Comparison of ENCODE assay signal across 1 cellular context in the genomic region with DNA sequence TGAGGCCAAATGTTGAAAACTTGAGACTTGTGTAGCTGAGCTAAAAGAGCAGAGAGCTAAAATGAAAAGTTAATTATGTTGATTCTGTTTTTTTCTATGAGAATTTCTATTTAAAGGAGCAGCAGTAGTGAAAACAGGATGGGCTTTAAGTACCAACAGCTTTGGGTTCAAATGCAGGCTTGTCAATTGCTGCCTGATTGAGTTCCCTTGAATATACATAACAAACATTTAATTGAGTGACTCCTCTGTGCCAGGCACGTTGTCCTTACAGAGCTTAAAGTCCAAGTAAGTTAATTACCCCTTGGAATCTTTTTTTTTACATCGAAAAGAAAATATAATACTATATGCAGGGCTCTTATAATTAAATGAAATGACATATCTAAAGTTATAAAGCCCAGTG.
TF ChIP-seq lines count a peak whose summit lies in the region.

No MANE protein-coding gene starts in this region.

TF ChIP-seq in H1, 55 proteins besides CTCF, POLR2A, EP300 and RAD21:
- TF ChIP-seq BRCA1 (IDR thresholded peaks at IDR 0.05; ENCODE audit: low read depth, low read length) (no peak), CBX8 (IDR thresholded peaks at IDR 0.05; ENCODE audit: borderline replicate concordance, low read depth, low read length) (no peak), GTF2F1 (IDR thresholded peaks at IDR 0.05; ENCODE audit: borderline replicate concordance, low read depth, low read length) (no peak), CHD1 (IDR thresholded peaks at IDR 0.05; ENCODE audit: low read depth, low read length) (no peak), TBP (IDR thresholded peaks at IDR 0.05; ENCODE audit: low read depth, low read length) (no peak), HDAC6 (IDR thresholded peaks at IDR 0.05; ENCODE audit: low read depth, low read length) (no peak), FOSL1 (IDR thresholded peaks at IDR 0.05; ENCODE audit: insufficient read depth, low read depth, low read length) (no peak), RXRA (IDR thresholded peaks at IDR 0.05; ENCODE audit: insufficient read depth, low read depth, low read length) (no peak), NRF1 (IDR thresholded peaks at IDR 0.05; ENCODE audit: low read depth, low read length) (no peak), YY1 (IDR thresholded peaks at IDR 0.05; ENCODE audit: low read depth, low read length) (no peak), POLR2AphosphoS5 (IDR thresholded peaks at IDR 0.05; ENCODE audit: low read depth, low read length) (no peak), SIX5 (IDR thresholded peaks at IDR 0.05; ENCODE audit: low read depth, low read length) (no peak), SUZ12 (IDR thresholded peaks at IDR 0.05; ENCODE audit: low read length) (no peak), CBX5 (IDR thresholded peaks at IDR 0.05; ENCODE audit: low read depth, low read length) (no peak), POU5F1 (IDR thresholded peaks at IDR 0.05; ENCODE audit: low read depth, low read length) (no peak), SP2 (IDR thresholded peaks at IDR 0.05; ENCODE audit: low read length) (no peak)
- TF ChIP-seq, protein P1, sequence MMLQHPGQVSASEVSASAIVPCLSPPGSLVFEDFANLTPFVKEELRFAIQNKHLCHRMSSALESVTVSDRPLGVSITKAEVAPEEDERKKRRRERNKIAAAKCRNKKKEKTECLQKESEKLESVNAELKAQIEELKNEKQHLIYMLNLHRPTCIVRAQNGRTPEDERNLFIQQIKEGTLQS (IDR thresholded peaks at IDR 0.05; ENCODE audit: insufficient read depth, low read depth, low read length) = no peak
